ENCODE assay signal across 8 cellular contexts in the genomic region with DNA sequence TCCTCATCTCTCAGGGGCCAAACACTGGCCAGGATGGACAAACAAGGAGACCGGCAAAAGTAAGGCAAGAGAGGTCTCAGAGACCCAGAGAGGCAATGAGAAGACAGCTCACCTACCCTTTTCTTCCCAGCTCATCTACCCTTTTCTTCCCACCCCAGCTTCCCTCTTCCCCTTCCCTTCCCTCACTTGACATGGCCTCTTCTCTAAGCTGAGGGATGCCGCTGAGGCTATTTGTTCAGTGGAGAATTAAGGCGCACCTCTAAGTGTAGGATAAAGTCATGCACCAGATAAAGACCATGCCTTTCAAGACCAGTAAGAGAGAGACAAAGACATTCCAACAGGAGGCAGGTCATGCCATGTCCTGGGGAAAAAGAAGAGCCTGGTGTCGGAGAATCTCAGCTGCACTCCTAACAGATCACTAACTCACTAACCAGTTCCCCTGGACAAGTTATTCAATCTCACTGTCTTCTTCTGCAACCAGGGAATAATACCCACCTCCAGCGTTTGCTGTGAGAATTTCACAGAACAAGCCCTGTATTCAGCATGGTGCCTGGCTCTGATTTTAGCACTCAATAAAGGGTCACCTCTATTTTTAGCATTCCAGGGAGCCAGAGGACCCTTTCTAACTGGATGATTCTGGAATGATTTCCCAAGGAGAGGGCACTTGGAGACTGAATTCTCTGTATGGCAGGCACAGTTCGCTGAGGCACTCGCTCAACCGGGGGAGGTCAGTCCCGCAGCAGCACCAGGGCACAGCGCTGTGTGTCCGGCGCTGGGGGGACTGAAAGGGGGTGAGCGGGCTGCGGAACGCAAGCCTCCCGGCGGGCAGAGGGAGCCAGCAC. TPM values are rescaled to one million over a fixed set of nuclear protein-coding genes. Genes with fewer than 3 reads are reported as not detected.
DNase-seq lines count a peak whose midpoint lies in the region; ATAC-seq and TF ChIP-seq lines count a peak whose summit lies in the region.

No MANE protein-coding gene starts in this region.

- peak overlapping the region; percentile 13; the same call in 1 of the 2 replicates for H3K27ac ChIP-seq in SK-N-MC

- no peaks in the 10 kb centered on the region for H3K9me3 ChIP-seq in SK-N-MC (ENCODE audit: low read depth, low read length)

- peaks cover 15% of the 10 kb centered on the region for H3K4me1 Mint-ChIP-seq in progenitor cell of endocrine pancreas (ENCODE audit: low read depth)

- no peak overlapping the region for H3K4me3 ChIP-seq in SK-N-MC

- no peaks in the 10 kb centered on the region for H3K36me3 ChIP-seq in SK-N-MC (ENCODE audit: insufficient read depth, low read length)

- H3K9ac ChIP-seq in SK-N-MC (ENCODE audit: insufficient read length), result no peak overlapping the region

- H3K27ac Mint-ChIP-seq in progenitor cell of endocrine pancreas, result peak overlapping the region; percentile 93

- peak; percentile 33 for DNase-seq in ELR (ENCODE audit: low read depth)
- no peak for DNase-seq in SK-N-MC (ENCODE audit: low read depth, low spot score)
- DNase-seq in fibroblast of peridontal ligament (ENCODE audit: extremely low read depth), result peak; percentile 52
- no peak for DNase-seq in progenitor cell of endocrine pancreas (ENCODE audit: low spot score, unreplicated experiment)
- DNase-seq in DMS79 (lab: John Stamatoyannopoulos, UW), result no peak
- DNase-seq in DMS 273 (lab: John Stamatoyannopoulos, UW; ENCODE audit: unreplicated experiment), result no peak
- DNase-seq in DMS 273 treated with DMSO at 0.1 percent for 48 hours (lab: John Stamatoyannopoulos, UW), result no peak

- ATAC-seq in GM21447 (IDR thresholded peaks at IDR 0.05; ENCODE audit: unreplicated experiment), result no peak

- H3K9me3 Mint-ChIP-seq in progenitor cell of endocrine pancreas (ENCODE audit: low read depth), result no peaks in the 10 kb centered on the region

- peaks cover 24% of the 10 kb centered on the region for H3K27me3 Mint-ChIP-seq in progenitor cell of endocrine pancreas

- no peaks in the 10 kb centered on the region for H3K36me3 Mint-ChIP-seq in progenitor cell of endocrine pancreas (ENCODE audit: insufficient read depth)

- peak overlapping the region; percentile 83 for H3K4me3 Mint-ChIP-seq in progenitor cell of endocrine pancreas (ENCODE audit: low read depth)

- no peak for TF ChIP-seq CTCF in progenitor cell of endocrine pancreas (IDR thresholded peaks at IDR 0.05; ENCODE audit: unreplicated experiment)

RNA-seq across cellular contexts. Expression of a gene that starts 3.0 kb away (rescaled TPM):
- total RNA-seq in progenitor cell of endocrine pancreas, result 38.4 and 42.5 TPM in 2 replicates

Comparison
In these comparisons a context has a peak if more than half of its experiments do, and no peak if none do; other contexts are left out.
1. DNase-seq: peak in ELR (single experiment) and fibroblast of peridontal ligament (single experiment); none in SK-N-MC (single experiment), progenitor cell of endocrine pancreas (single experiment), DMS79 (single experiment), DMS 273 (single experiment) and DMS 273 treated with DMSO at 0.1 percent for 48 hours (single experiment).